1 cellular context compared by ENCODE assay signal in the genomic region with DNA sequence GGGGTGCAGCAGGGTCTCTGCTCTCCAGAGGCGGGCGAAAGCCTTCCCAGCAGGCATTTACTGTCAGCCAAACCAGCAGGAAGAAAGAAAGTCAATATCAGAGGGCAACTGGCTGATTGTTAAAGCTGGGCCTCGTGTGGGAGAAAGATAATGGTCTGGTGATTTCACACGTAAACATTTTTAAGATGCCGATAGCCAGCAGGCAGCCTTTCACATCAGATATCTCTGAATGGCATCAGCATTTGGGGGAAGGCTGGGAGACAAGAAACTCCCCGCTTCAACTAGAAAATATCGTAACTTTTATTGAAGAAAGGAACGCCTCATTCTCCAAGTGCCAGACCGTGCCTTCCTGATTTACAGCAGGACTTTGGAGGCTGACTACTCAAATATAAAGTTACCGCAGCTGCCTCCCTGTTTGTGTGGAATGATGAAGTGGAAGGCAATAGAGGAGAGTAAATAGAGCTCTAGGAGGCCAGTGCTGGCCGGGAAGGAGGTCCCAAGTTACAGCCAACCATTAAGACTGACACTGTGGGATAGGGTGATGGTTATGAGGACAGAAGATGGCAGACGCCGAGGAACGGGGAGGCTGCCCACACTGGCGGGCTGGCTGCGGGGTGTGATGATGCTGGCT.
TF ChIP-seq lines count a peak whose summit lies in the region.

No MANE protein-coding gene starts in this region.

TF ChIP-seq in WTC11, 78 proteins besides CTCF, POLR2A, EP300 and RAD21 (continued from another document):
- TF ChIP-seq, protein P1, sequence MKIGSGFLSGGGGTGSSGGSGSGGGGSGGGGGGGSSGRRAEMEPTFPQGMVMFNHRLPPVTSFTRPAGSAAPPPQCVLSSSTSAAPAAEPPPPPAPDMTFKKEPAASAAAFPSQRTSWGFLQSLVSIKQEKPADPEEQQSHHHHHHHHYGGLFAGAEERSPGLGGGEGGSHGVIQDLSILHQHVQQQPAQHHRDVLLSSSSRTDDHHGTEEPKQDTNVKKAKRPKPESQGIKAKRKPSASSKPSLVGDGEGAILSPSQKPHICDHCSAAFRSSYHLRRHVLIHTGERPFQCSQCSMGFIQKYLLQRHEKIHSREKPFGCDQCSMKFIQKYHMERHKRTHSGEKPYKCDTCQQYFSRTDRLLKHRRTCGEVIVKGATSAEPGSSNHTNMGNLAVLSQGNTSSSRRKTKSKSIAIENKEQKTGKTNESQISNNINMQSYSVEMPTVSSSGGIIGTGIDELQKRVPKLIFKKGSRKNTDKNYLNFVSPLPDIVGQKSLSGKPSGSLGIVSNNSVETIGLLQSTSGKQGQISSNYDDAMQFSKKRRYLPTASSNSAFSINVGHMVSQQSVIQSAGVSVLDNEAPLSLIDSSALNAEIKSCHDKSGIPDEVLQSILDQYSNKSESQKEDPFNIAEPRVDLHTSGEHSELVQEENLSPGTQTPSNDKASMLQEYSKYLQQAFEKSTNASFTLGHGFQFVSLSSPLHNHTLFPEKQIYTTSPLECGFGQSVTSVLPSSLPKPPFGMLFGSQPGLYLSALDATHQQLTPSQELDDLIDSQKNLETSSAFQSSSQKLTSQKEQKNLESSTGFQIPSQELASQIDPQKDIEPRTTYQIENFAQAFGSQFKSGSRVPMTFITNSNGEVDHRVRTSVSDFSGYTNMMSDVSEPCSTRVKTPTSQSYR (CRISPR knock-in tag; IDR thresholded peaks at IDR 0.05) = no peak
TF ChIP-seq in WTC11: peak in this region for 0.
